Comparison of ENCODE assay signal across 8 cellular contexts in the genomic region with DNA sequence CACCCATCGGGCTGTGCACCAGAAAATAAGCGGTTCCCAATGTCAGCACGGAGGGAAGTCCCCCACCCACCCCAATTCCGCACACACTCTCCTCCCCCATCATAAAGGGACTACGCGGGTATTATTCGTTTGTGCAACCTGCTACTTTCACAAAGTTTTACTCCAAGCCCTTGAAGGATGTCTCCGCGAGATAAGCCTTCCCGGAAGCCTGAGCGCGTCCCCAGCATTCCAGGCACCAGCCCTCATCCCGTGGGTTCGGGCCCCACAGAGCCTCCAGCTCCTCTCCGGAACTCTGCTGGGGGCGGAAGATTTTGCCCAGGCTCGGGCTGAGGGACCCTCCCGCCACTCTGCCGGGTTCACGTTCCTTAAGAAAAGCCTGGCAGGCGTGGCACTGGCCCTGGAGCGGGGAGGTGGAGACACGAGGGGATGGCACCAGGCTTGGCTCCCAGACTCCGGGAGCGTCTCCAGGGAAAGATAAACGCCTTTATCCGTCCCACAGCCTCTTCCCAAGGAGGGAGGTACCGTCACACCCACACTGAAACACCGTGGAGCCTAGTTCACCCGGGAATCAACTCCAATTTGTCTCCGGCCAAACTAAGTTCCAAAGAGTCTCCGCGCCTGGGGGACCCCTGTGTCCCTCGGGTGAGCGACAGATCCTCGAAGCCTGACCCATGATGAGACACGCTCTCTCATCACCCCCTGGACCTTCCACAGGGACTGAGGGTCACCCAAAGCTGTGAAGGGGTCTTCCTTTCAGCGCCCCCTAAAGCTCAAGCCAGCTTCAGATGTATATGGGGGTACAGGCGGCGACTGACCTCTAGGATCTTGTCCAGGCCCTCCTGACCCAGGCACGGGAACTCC.
A peak's percentile ranks its signal among the peaks of the same experiment; 100 is the strongest.
DNase-seq lines count a peak whose midpoint lies in the region; ATAC-seq lines count a peak whose summit lies in the region.

No MANE protein-coding gene starts in this region.

- peak overlapping the region; percentile 81 for H3K9ac ChIP-seq in mucosa of stomach (ENCODE audit: low read length)

- peaks cover 12 to 56% of the 10 kb centered on the region in 2 donors for H3K4me1 Mint-ChIP-seq in stimulated activated naive B cell treated with anti-CD40 and anti-IgM and Interleukin-4, amounts not matched to agents 10 μg/mL and 1 μg/mL and 100 μg/mL, for 72 hours

- H3K36me3 Mint-ChIP-seq in stimulated activated naive B cell treated with anti-CD40 and anti-IgM and Interleukin-4, amounts not matched to agents 10 μg/mL and 1 μg/mL and 100 μg/mL, for 72 hours: peaks cover 0 to 2% of the 10 kb centered on the region in 2 donors

- peak; percentile 24 for DNase-seq in NCI-H226
- DNase-seq in activated naive CD4-positive, alpha-beta T cell treated with anti-CD3 and anti-CD28 coated beads, Interleukin-2, amount 50 U/mL, for 16 hours: peak; percentile 43
- DNase-seq in stimulated activated naive B cell treated with anti-CD40 and anti-IgM and Interleukin-4, amounts not matched to agents 10 μg/mL and 1 μg/mL and 100 μg/mL, for 72 hours: no peak
- DNase-seq in NCI-H2227 (lab: John Stamatoyannopoulos, UW; ENCODE audit: unreplicated experiment): no peak

- peaks cover 46 to 71% of the 10 kb centered on the region in 2 donors for H3K27me3 Mint-ChIP-seq in stimulated activated naive B cell treated with anti-CD40 and anti-IgM and Interleukin-4, amounts not matched to agents 10 μg/mL and 1 μg/mL and 100 μg/mL, for 72 hours

- no peaks in the 10 kb centered on the region for H3K9me3 ChIP-seq in mucosa of stomach (ENCODE audit: control insufficient read depth, low read length)

- H3K4me1 ChIP-seq in mucosa of stomach (ENCODE audit: control insufficient read depth, insufficient read depth, low read length): peaks cover 33% of the 10 kb centered on the region

- peak overlapping the region; percentile 53 for H3K4me3 ChIP-seq in mucosa of stomach (ENCODE audit: low read length)

- ATAC-seq in stimulated activated naive B cell treated with anti-CD40 and anti-IgM and Interleukin-4, amounts not matched to agents 10 μg/mL and 1 μg/mL and 100 μg/mL, for 72 hours (replicated peaks): no peak
- ATAC-seq in GM18909 (IDR thresholded peaks at IDR 0.05; ENCODE audit: poor library complexity, unreplicated experiment) (no peak), GM21447 (IDR thresholded peaks at IDR 0.05; ENCODE audit: unreplicated experiment) (no peak), GM21515 (IDR thresholded peaks at IDR 0.05; ENCODE audit: unreplicated experiment) (no peak)

- no peak overlapping the region for H3K27ac Mint-ChIP-seq in stimulated activated naive B cell treated with anti-CD40 and anti-IgM and Interleukin-4, amounts not matched to agents 10 μg/mL and 1 μg/mL and 100 μg/mL, for 72 hours

- H3K9me3 Mint-ChIP-seq in stimulated activated naive B cell treated with anti-CD40 and anti-IgM and Interleukin-4, amounts not matched to agents 10 μg/mL and 1 μg/mL and 100 μg/mL, for 72 hours: no peaks in the 10 kb centered on the region

- no peaks in the 10 kb centered on the region for H3K36me3 ChIP-seq in mucosa of stomach (ENCODE audit: control insufficient read depth, insufficient read depth, low read length)

- H3K4me3 Mint-ChIP-seq in stimulated activated naive B cell treated with anti-CD40 and anti-IgM and Interleukin-4, amounts not matched to agents 10 μg/mL and 1 μg/mL and 100 μg/mL, for 72 hours: peak overlapping the region; percentile 72 to 86

- H3K27me3 ChIP-seq in mucosa of stomach (ENCODE audit: control insufficient read depth, insufficient read depth, low read length): peaks cover 4% of the 10 kb centered on the region

Comparison
In these comparisons a context has a peak if more than half of its experiments do, and no peak if none do; other contexts are left out.
1. DNase-seq: peak in NCI-H226 (single experiment) and activated naive CD4-positive, alpha-beta T cell treated with anti-CD3 and anti-CD28 coated beads, Interleukin-2, amount 50 U/mL, for 16 hours (single experiment); none in stimulated activated naive B cell treated with anti-CD40 and anti-IgM and Interleukin-4, amounts not matched to agents 10 μg/mL and 1 μg/mL and 100 μg/mL, for 72 hours (single experiment) and NCI-H2227 (single experiment).